In genomic region chr4:112416464-112416863, GRCh38 we compare ENCODE assay signal across 23 cellular contexts.
DNase-seq lines count a peak whose midpoint lies in the region; ATAC-seq and TF ChIP-seq lines count a peak whose summit lies in the region.
"Had no signal": no experiment of that assay in that cellular context is flagged by ENCODE, and none has a peak within 500 bp of the region (broad histone marks: within the 10 kb centered on the region; RNA-seq: fewer than 3 reads in every experiment).

No MANE protein-coding gene starts in this region.

- H3K4me3 ChIP-seq in breast epithelium (no peak overlapping the region), RWPE2 (ENCODE audit: severe bottlenecking) (no peak overlapping the region), uterus (no peak overlapping the region)
- H3K4me3 ChIP-seq: BLaER1 treated with 17β-estradiol and CSF1 and Interleukin-3, amounts not matched to agents 10 nM and 100 nM; GM23338 had no signal

- TF ChIP-seq CTCF in MCF 10A (IDR thresholded peaks at IDR 0.05; ENCODE audit: unreplicated experiment) (no peak), breast epithelium (IDR thresholded peaks at IDR 0.05) (no peak), RWPE2 (IDR thresholded peaks at IDR 0.05; ENCODE audit: poor library complexity, severe bottlenecking) (no peak), foreskin keratinocyte (conservative IDR thresholded peaks at IDR 0.05) (no peak), uterus (IDR thresholded peaks at IDR 0.05) (no peak)

- H3K36me3 ChIP-seq in breast epithelium (no peaks in the 10 kb centered on the region), RWPE2 (ENCODE audit: low read depth) (no peaks in the 10 kb centered on the region), uterus (no peaks in the 10 kb centered on the region)

- H3K9me3 ChIP-seq in breast epithelium: no peaks in the 10 kb centered on the region
- H3K9me3 ChIP-seq in RWPE2 (ENCODE audit: severe bottlenecking): no peaks in the 10 kb centered on the region
- H3K9me3 ChIP-seq in uterus: no peaks in the 10 kb centered on the region

- H3K27me3 Mint-ChIP-seq in MCF 10A (ENCODE audit: insufficient read depth, unreplicated experiment): no peaks in the 10 kb centered on the region
- H3K27me3 Mint-ChIP-seq: T-cell had no signal

- H3K4me1 Mint-ChIP-seq in MCF 10A (ENCODE audit: insufficient read depth, unreplicated experiment): peaks cover 6% of the 10 kb centered on the region
- H3K4me1 Mint-ChIP-seq: T-cell had no signal

- intact Hi-C loops in MCF 10A (cut with micrococcal nuclease) (no loop called here), breast epithelium (cut with DNase I; ENCODE audit: low total_unique reads) (no loop called here), uterus (cut with DNase I; ENCODE audit: low total_unique reads) (no loop called here)

- no peaks in the 10 kb centered on the region for H3K36me3 Mint-ChIP-seq in MCF 10A (ENCODE audit: insufficient read depth, unreplicated experiment)

- no TSS peak for BruUV-seq in MCF 10A (replicated peaks; lab: Mats Ljungman, UMichigan)

- CTCF ChIA-PET in MCF 10A (lab: Yijun Ruan, JAX): interaction anchor here (0.8 kb wide), 2 partner anchors 16 to 68 kb away, joined by 3 to 4 read pairs; no protein-coding TSS in a partner anchor

- no peak overlapping the region for H3K4me3 Mint-ChIP-seq in MCF 10A (ENCODE audit: unreplicated experiment)
- H3K4me3 Mint-ChIP-seq: CD8-positive, alpha-beta T cell; GM23338; T-cell had no signal

- ATAC-seq in RWPE2 (ENCODE audit: low read depth): peak; percentile 33; the same call in 1 of the 3 replicates
- peak; percentile 85 for ATAC-seq in foreskin keratinocyte
- no peak for ATAC-seq in GM21717 (IDR thresholded peaks at IDR 0.05; ENCODE audit: unreplicated experiment)
- ATAC-seq: CD8-positive, alpha-beta T cell; GM23338; T-cell had no signal

- no peak overlapping the region for H3K27ac Mint-ChIP-seq in MCF 10A (ENCODE audit: low read depth, unreplicated experiment)
- H3K27ac Mint-ChIP-seq: CD8-positive, alpha-beta T cell; GM23338; T-cell had no signal

- H3K4me1 ChIP-seq in breast epithelium (no peaks in the 10 kb centered on the region), RWPE2 (ENCODE audit: insufficient read depth, poor library complexity, severe bottlenecking) (no peaks in the 10 kb centered on the region), foreskin keratinocyte (peaks cover 3% of the 10 kb centered on the region), uterus (no peaks in the 10 kb centered on the region)
- H3K4me1 ChIP-seq: BLaER1 treated with 17β-estradiol and CSF1 and Interleukin-3, amounts not matched to agents 10 nM and 100 nM had no signal

- POLR2A ChIA-PET in MCF 10A (lab: Yijun Ruan, JAX): no interaction called here

- no peaks in the 10 kb centered on the region for H3K27me3 ChIP-seq in breast epithelium
- no peaks in the 10 kb centered on the region for H3K27me3 ChIP-seq in RWPE2 (ENCODE audit: insufficient read depth, poor library complexity, severe bottlenecking)
- H3K27me3 ChIP-seq in foreskin keratinocyte: no peaks in the 10 kb centered on the region
- H3K27me3 ChIP-seq in uterus: no peaks in the 10 kb centered on the region
- H3K27me3 ChIP-seq: BLaER1 treated with 17β-estradiol and CSF1 and Interleukin-3, amounts not matched to agents 10 nM and 100 nM had no signal

- H3K9me3 Mint-ChIP-seq in MCF 10A (ENCODE audit: unreplicated experiment): no peaks in the 10 kb centered on the region
- H3K9me3 Mint-ChIP-seq: GM23338 had no signal

- DNase-seq in MCF 10A (ENCODE audit: unreplicated experiment) (peak; percentile 51), breast epithelium (ENCODE audit: low spot score in 2 of 2) (no peak), RWPE2 (ENCODE audit: low spot score) (no peak), foreskin keratinocyte (peak; percentile 61 to 81), uterus (no peak), MV-4-11 (lab: John Stamatoyannopoulos, UW) (no peak), NCI-H345 treated with DMSO at 0.1 percent for 48 hours (lab: John Stamatoyannopoulos, UW; ENCODE audit: unreplicated experiment) (no peak)
- DNase-seq: 8988T; Calu3; CD8-positive, alpha-beta T cell; DMS153; EL; HCEC 1CT; IMR-90; NCI-H1417; NCI-H187; NCI-H2107; NCI-H510A; T-cell had no signal

- TF ChIP-seq POLR2A in breast epithelium (IDR thresholded peaks at IDR 0.05): no peak
- no peak for TF ChIP-seq POLR2A in uterus (IDR thresholded peaks at IDR 0.05)

- H3K27ac ChIP-seq in breast epithelium: no peak overlapping the region
- no peak overlapping the region for H3K27ac ChIP-seq in RWPE2 (ENCODE audit: poor library complexity, severe bottlenecking)
- H3K27ac ChIP-seq in foreskin keratinocyte: no peak overlapping the region
- no peak overlapping the region for H3K27ac ChIP-seq in uterus
- H3K27ac ChIP-seq: BLaER1 treated with 17β-estradiol and CSF1 and Interleukin-3, amounts not matched to agents 10 nM and 100 nM; KMS-11 had no signal

Comparison
In these comparisons a context has a peak if more than half of its experiments do, and no peak if none do; other contexts are left out.
1. DNase-seq: peak in MCF 10A (single experiment) and foreskin keratinocyte (2 of 2); none in breast epithelium (0 of 2), RWPE2 (single experiment), uterus (0 of 2), MV-4-11 (single experiment) and NCI-H345 treated with DMSO at 0.1 percent for 48 hours (single experiment).